In the genomic region with DNA sequence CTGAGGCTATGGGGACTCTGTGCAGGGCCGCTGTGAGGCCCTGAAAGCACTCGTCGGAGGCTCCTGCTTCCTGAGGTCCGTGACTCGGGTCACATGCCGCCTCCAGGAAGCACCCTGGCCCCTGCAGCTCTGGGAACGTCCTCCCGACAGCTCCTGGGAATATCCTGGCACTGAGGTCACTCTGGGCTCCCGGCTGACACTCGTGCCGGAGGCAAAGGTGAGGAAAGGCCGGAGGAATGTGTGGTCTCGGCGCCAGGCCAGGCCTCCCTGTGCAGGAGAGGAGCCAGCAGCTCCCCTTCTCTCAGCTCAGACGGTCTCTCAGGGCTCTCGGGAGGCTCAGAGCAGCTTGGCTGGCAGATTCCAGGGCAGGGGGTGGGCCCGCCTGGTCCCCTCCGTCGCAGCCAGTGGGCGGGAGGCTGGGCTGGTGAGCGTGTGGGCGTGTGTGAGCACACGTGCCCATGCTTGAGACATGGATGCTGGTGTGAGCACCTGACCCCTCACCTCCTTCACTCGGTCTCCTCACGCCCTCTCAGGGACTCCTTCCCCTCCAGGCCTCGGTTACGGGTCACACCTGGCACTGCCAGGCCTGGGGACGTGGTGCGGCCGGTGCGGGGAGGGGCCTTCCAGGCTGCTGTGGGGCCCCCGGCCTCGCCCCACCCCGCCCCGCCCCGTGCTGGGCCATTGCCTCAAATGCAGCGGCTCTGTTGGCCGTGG, we compare ENCODE assay signal across 1 cellular context.
TF ChIP-seq lines count a peak whose summit lies in the region.

No MANE protein-coding gene starts in this region.

TF ChIP-seq in HepG2, 621 proteins besides CTCF, POLR2A, EP300 and RAD21 (continued from another document and continues in another):
- TF ChIP-seq RBM22 (optimal IDR thresholded peaks at IDR 0.05; ENCODE audit: low read length) (no peak), PCBP2 (optimal IDR thresholded peaks at IDR 0.05; ENCODE audit: low read depth, low read length, poor library complexity, severe bottlenecking) (no peak), CCAR2 (optimal IDR thresholded peaks at IDR 0.05; ENCODE audit: low read depth, low read length) (no peak), NR2C2 (CRISPR knock-in tag; IDR thresholded peaks at IDR 0.05; ENCODE audit: borderline replicate concordance) (peak; percentile 35; the same call in 1 of the 2 replicates), KDM4B (CRISPR knock-in tag; IDR thresholded peaks at IDR 0.05) (no peak), ZNF879 (CRISPR knock-in tag; IDR thresholded peaks at IDR 0.05) (no peak), TOPORS (CRISPR knock-in tag; IDR thresholded peaks at IDR 0.05) (no peak), SP4 (CRISPR knock-in tag; IDR thresholded peaks at IDR 0.05) (0 out of 2 replicates have a peak, but pooled peaks have one; percentile 23), NFKB2 (CRISPR knock-in tag; IDR thresholded peaks at IDR 0.05; ENCODE audit: borderline replicate concordance) (peak; percentile 42; the same call in 1 of the 2 replicates), NFE2L1 (CRISPR knock-in tag; IDR thresholded peaks at IDR 0.05; ENCODE audit: borderline replicate concordance) (no peak), ZNF317 (CRISPR knock-in tag; IDR thresholded peaks at IDR 0.05) (0 out of 2 replicates have a peak, but pooled peaks have one; percentile 67), TCF7 (IDR thresholded peaks at IDR 0.05; ENCODE audit: low read depth) (no peak), HOXD1 (CRISPR knock-in tag; IDR thresholded peaks at IDR 0.05) (no peak), KLF11 (CRISPR knock-in tag; IDR thresholded peaks at IDR 0.05) (0 out of 2 replicates have a peak, but pooled peaks have one; percentile 50), SIX4 (CRISPR knock-in tag; IDR thresholded peaks at IDR 0.05) (no peak), ZNF350 (CRISPR knock-in tag; IDR thresholded peaks at IDR 0.05; ENCODE audit: borderline replicate concordance, low read depth) (no peak; the same call in 1 of the 2 replicates), POLR2AphosphoS2 (IDR thresholded peaks at IDR 0.05; ENCODE audit: low read depth, low read length) (no peak), SMARCC2 (IDR thresholded peaks at IDR 0.05) (no peak), ZNF546 (CRISPR knock-in tag; conservative IDR thresholded peaks at IDR 0.05) (peak; percentile 83; the same call in 1 of the 2 replicates), HMG20A (CRISPR knock-in tag; IDR thresholded peaks at IDR 0.05; ENCODE audit: borderline replicate concordance) (no peak)
- TF ChIP-seq, protein P1, sequence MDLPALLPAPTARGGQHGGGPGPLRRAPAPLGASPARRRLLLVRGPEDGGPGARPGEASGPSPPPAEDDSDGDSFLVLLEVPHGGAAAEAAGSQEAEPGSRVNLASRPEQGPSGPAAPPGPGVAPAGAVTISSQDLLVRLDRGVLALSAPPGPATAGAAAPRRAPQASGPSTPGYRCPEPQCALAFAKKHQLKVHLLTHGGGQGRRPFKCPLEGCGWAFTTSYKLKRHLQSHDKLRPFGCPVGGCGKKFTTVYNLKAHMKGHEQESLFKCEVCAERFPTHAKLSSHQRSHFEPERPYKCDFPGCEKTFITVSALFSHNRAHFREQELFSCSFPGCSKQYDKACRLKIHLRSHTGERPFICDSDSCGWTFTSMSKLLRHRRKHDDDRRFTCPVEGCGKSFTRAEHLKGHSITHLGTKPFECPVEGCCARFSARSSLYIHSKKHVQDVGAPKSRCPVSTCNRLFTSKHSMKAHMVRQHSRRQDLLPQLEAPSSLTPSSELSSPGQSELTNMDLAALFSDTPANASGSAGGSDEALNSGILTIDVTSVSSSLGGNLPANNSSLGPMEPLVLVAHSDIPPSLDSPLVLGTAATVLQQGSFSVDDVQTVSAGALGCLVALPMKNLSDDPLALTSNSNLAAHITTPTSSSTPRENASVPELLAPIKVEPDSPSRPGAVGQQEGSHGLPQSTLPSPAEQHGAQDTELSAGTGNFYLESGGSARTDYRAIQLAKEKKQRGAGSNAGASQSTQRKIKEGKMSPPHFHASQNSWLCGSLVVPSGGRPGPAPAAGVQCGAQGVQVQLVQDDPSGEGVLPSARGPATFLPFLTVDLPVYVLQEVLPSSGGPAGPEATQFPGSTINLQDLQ (CRISPR knock-in tag; IDR thresholded peaks at IDR 0.05) = no peak
- TF ChIP-seq, protein P2, sequence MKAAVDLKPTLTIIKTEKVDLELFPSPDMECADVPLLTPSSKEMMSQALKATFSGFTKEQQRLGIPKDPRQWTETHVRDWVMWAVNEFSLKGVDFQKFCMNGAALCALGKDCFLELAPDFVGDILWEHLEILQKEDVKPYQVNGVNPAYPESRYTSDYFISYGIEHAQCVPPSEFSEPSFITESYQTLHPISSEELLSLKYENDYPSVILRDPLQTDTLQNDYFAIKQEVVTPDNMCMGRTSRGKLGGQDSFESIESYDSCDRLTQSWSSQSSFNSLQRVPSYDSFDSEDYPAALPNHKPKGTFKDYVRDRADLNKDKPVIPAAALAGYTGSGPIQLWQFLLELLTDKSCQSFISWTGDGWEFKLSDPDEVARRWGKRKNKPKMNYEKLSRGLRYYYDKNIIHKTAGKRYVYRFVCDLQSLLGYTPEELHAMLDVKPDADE (CRISPR knock-in tag; IDR thresholded peaks at IDR 0.05) = no peak
- TF ChIP-seq, protein P3, sequence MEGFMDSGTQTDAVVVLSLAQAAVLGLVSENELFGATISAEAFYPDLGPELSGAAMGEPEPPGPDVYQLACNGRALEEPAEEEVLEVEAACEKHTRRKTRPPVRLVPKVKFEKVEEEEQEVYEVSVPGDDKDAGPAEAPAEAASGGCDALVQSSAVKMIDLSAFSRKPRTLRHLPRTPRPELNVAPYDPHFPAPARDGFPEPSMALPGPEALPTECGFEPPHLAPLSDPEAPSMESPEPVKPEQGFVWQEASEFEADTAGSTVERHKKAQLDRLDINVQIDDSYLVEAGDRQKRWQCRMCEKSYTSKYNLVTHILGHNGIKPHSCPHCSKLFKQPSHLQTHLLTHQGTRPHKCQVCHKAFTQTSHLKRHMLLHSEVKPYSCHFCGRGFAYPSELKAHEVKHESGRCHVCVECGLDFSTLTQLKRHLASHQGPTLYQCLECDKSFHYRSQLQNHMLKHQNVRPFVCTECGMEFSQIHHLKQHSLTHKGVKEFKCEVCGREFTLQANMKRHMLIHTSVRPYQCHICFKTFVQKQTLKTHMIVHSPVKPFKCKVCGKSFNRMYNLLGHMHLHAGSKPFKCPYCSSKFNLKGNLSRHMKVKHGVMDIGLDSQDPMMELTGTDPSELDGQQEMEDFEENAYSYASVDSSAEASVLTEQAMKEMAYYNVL (CRISPR knock-in tag; IDR thresholded peaks at IDR 0.05; ENCODE audit: borderline replicate concordance) = 0 out of 2 replicates have a peak, but pooled peaks have one; percentile 36
- TF ChIP-seq, protein P4, sequence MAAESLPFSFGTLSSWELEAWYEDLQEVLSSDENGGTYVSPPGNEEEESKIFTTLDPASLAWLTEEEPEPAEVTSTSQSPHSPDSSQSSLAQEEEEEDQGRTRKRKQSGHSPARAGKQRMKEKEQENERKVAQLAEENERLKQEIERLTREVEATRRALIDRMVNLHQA (CRISPR knock-in tag; IDR thresholded peaks at IDR 0.05) = no peak
- TF ChIP-seq, protein P5, sequence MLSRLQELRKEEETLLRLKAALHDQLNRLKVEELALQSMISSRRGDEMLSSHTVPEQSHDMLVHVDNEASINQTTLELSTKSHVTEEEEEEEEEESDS (CRISPR knock-in tag; IDR thresholded peaks at IDR 0.05; ENCODE audit: borderline replicate concordance) = no peak
- TF ChIP-seq, protein P6, sequence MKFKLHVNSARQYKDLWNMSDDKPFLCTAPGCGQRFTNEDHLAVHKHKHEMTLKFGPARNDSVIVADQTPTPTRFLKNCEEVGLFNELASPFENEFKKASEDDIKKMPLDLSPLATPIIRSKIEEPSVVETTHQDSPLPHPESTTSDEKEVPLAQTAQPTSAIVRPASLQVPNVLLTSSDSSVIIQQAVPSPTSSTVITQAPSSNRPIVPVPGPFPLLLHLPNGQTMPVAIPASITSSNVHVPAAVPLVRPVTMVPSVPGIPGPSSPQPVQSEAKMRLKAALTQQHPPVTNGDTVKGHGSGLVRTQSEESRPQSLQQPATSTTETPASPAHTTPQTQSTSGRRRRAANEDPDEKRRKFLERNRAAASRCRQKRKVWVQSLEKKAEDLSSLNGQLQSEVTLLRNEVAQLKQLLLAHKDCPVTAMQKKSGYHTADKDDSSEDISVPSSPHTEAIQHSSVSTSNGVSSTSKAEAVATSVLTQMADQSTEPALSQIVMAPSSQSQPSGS (CRISPR knock-in tag; IDR thresholded peaks at IDR 0.05) = 0 out of 2 replicates have a peak, but pooled peaks have one; percentile 53
- TF ChIP-seq, protein P7, sequence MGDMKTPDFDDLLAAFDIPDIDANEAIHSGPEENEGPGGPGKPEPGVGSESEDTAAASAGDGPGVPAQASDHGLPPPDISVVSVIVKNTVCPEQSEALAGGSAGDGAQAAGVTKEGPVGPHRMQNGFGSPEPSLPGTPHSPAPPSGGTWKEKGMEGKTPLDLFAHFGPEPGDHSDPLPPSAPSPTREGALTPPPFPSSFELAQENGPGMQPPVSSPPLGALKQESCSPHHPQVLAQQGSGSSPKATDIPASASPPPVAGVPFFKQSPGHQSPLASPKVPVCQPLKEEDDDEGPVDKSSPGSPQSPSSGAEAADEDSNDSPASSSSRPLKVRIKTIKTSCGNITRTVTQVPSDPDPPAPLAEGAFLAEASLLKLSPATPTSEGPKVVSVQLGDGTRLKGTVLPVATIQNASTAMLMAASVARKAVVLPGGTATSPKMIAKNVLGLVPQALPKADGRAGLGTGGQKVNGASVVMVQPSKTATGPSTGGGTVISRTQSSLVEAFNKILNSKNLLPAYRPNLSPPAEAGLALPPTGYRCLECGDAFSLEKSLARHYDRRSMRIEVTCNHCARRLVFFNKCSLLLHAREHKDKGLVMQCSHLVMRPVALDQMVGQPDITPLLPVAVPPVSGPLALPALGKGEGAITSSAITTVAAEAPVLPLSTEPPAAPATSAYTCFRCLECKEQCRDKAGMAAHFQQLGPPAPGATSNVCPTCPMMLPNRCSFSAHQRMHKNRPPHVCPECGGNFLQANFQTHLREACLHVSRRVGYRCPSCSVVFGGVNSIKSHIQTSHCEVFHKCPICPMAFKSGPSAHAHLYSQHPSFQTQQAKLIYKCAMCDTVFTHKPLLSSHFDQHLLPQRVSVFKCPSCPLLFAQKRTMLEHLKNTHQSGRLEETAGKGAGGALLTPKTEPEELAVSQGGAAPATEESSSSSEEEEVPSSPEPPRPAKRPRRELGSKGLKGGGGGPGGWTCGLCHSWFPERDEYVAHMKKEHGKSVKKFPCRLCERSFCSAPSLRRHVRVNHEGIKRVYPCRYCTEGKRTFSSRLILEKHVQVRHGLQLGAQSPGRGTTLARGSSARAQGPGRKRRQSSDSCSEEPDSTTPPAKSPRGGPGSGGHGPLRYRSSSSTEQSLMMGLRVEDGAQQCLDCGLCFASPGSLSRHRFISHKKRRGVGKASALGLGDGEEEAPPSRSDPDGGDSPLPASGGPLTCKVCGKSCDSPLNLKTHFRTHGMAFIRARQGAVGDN (CRISPR knock-in tag; IDR thresholded peaks at IDR 0.05) = peak; percentile 96
- TF ChIP-seq, protein P8, sequence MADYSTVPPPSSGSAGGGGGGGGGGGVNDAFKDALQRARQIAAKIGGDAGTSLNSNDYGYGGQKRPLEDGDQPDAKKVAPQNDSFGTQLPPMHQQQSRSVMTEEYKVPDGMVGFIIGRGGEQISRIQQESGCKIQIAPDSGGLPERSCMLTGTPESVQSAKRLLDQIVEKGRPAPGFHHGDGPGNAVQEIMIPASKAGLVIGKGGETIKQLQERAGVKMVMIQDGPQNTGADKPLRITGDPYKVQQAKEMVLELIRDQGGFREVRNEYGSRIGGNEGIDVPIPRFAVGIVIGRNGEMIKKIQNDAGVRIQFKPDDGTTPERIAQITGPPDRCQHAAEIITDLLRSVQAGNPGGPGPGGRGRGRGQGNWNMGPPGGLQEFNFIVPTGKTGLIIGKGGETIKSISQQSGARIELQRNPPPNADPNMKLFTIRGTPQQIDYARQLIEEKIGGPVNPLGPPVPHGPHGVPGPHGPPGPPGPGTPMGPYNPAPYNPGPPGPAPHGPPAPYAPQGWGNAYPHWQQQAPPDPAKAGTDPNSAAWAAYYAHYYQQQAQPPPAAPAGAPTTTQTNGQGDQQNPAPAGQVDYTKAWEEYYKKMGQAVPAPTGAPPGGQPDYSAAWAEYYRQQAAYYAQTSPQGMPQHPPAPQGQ (CRISPR knock-in tag; IDR thresholded peaks at IDR 0.05; ENCODE audit: borderline replicate concordance) = no peak; the same call in 1 of the 2 replicates
- TF ChIP-seq, protein P9, sequence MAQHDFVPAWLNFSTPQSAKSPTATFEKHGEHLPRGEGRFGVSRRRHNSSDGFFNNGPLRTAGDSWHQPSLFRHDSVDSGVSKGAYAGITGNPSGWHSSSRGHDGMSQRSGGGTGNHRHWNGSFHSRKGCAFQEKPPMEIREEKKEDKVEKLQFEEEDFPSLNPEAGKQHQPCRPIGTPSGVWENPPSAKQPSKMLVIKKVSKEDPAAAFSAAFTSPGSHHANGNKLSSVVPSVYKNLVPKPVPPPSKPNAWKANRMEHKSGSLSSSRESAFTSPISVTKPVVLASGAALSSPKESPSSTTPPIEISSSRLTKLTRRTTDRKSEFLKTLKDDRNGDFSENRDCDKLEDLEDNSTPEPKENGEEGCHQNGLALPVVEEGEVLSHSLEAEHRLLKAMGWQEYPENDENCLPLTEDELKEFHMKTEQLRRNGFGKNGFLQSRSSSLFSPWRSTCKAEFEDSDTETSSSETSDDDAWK (CRISPR knock-in tag; IDR thresholded peaks at IDR 0.05) = no peak
